21 cellular contexts compared by ENCODE assay signal in the genomic region with DNA sequence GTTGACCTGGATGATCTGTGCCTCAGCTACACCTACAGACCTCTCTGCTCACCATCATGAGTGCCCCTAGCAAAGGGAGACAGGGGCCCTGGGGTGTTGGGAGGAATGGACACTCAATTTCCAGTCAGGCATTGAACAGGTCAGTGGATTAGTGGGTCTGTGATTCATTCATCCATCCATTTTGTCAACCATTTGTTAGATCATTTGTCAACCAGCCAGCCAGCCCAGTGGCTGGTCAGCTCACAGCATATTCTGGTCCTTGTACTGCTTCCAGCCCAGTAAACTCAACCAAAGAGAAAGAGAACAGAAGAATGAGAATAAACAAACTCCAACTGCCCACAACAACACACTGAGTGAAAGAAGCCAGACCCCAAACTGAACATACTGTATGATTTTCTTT. TPM values are rescaled to one million over a fixed set of nuclear protein-coding genes. Genes with fewer than 3 reads are reported as not detected.
DNase-seq lines count a peak whose midpoint lies in the region; ATAC-seq and TF ChIP-seq lines count a peak whose summit lies in the region.
"Had no signal": no experiment of that assay in that cellular context is flagged by ENCODE, and none has a peak within 500 bp of the region (broad histone marks: within the 10 kb centered on the region; RNA-seq: fewer than 3 reads in every experiment).

No MANE protein-coding gene starts in this region.

- H3K9me3 Mint-ChIP-seq in HFFc6, result no peaks in the 10 kb centered on the region
- H3K9me3 Mint-ChIP-seq: activated T-cell treated with anti-CD3 and anti-CD28 coated beads, Interleukin-2, amount 50 U/mL, for 24 hours had no signal

- TF ChIP-seq CTCF in HFFc6 (IDR thresholded peaks at IDR 0.05), result no peak
- TF ChIP-seq CTCF in lower lobe of right lung (IDR thresholded peaks at IDR 0.05), result no peak

- H3K36me3 Mint-ChIP-seq in HFFc6 (ENCODE audit: low read depth), result no peaks in the 10 kb centered on the region

- no peaks in the 10 kb centered on the region for H3K36me3 ChIP-seq in lower lobe of right lung

- H3K4me3 Mint-ChIP-seq in HFFc6, result no peak overlapping the region
- H3K4me3 Mint-ChIP-seq: activated T-cell treated with anti-CD3 and anti-CD28 coated beads, Interleukin-2, amount 50 U/mL, for 24 hours had no signal

- peaks cover 9% of the 10 kb centered on the region for H3K27me3 Mint-ChIP-seq in HFFc6 (ENCODE audit: insufficient read depth)

- intact Hi-C loops in lower lobe of right lung (cut with DNase I), result no loop called here

- no peak for ATAC-seq in lower lobe of right lung
- no peak for ATAC-seq in GM18519 (IDR thresholded peaks at IDR 0.05; ENCODE audit: low FRiP score, unreplicated experiment)
- ATAC-seq in GM19324 (IDR thresholded peaks at IDR 0.05; ENCODE audit: low FRiP score, unreplicated experiment), result no peak
- no peak for ATAC-seq in GM18873 (IDR thresholded peaks at IDR 0.05; ENCODE audit: low FRiP score, unreplicated experiment)
- ATAC-seq: esophagus mucosa, mucosa of descending colon had no signal

- H3K27ac Mint-ChIP-seq in HFFc6, result no peak overlapping the region
- H3K27ac Mint-ChIP-seq: activated T-cell treated with anti-CD3 and anti-CD28 coated beads, Interleukin-2, amount 50 U/mL, for 24 hours; progenitor cell of endocrine pancreas had no signal

- H3K4me3 ChIP-seq in lower lobe of right lung, result no peak overlapping the region
- H3K4me3 ChIP-seq: coronary artery, lung, mucosa of descending colon had no signal

- H3K9me3 ChIP-seq in lower lobe of right lung, result no peaks in the 10 kb centered on the region
- H3K9me3 ChIP-seq: mucosa of descending colon, SK-N-SH had no signal

- peaks cover 20% of the 10 kb centered on the region for H3K4me1 Mint-ChIP-seq in HFFc6 (ENCODE audit: low read depth)

- peaks cover 82% of the 10 kb centered on the region for H3K4me1 ChIP-seq in lower lobe of right lung

- H3K27me3 ChIP-seq in lower lobe of right lung (ENCODE audit: low read depth), result no peaks in the 10 kb centered on the region

- H3K27ac ChIP-seq in adipose tissue (ENCODE audit: low read depth, low read length), result peak overlapping the region; percentile 19
- peak overlapping the region; percentile 14 for H3K27ac ChIP-seq in lower lobe of right lung

- peak; percentile 11 for DNase-seq in HFFc6
- DNase-seq in lower lobe of right lung, result peak; percentile 3
- DNase-seq in stromal cell of bone marrow (ENCODE audit: low read depth), result peak; percentile 37
- DNase-seq: activated CD4-positive, alpha-beta T cell treated with anti-CD3 and anti-CD28 coated beads for 4 hours; activated naive CD4-positive, alpha-beta T cell treated with Interleukin-2 at 50 U/mL for 16 hours; activated T-cell treated with anti-CD3 and anti-CD28 coated beads, Interleukin-2, amount 50 U/mL, for 24 hours; NCI-H1105 treated with DMSO at 0.1 percent for 48 hours; NCI-H2029; NCI-H526 treated with DMSO at 0.1 percent for 48 hours; RPMI8226; SK-N-SH; T-helper 2 cell had no signal

RNA-seq across cellular contexts. Expression of gene KLF11, which starts 4.6 kb away (rescaled TPM):
- total RNA-seq in HFFc6 (2021; fragmentation: NEBNext Ultra II Directional; extraction: Animal tissue kit (Norgen Biotek cat#: 25700)), result 1 to 10 TPM; 2.8 to 3.9 (median 3.6) TPM
- 10 to 100 TPM; 13.1 to 38.1 (median 15.0) TPM for polyA plus RNA-seq in adipose tissue
- 40.8 TPM for total RNA-seq in lower lobe of right lung

RNA-seq across cellular contexts. Expression of gene CYS1, which starts 41.5 kb away (rescaled TPM):
- total RNA-seq in HFFc6 (2021; fragmentation: NEBNext Ultra II Directional; extraction: Animal tissue kit (Norgen Biotek cat#: 25700)), result 1 to 10 TPM in 4 of 6 experiments, under 1 TPM in 2; 0.24 to 2.0 (median 1.4) TPM
- polyA plus RNA-seq in adipose tissue, result 10 to 100 TPM in 1 of 3 donors, 1 to 10 TPM in 1, under 1 TPM in 1; 0.22 to 14.2 (median 2.4) TPM
- 2.6 TPM for total RNA-seq in lower lobe of right lung
